Comparison of ENCODE assay signal across 2 cellular contexts in genomic region chr7:43604251-43604650, GRCh38.
A peak's percentile ranks its signal among the peaks of the same experiment; 100 is the strongest.
TF ChIP-seq lines count a peak whose summit lies in the region.

No MANE protein-coding gene starts in this region.

TF ChIP-seq in HepG2, 621 proteins besides CTCF, POLR2A, EP300 and RAD21:
- TF ChIP-seq ZNF772 (CRISPR knock-in tag; IDR thresholded peaks at IDR 0.05), result no peak
- no peak for TF ChIP-seq MAZ (IDR thresholded peaks at IDR 0.05; ENCODE audit: borderline replicate concordance, low read depth, low read length)
- no peak for TF ChIP-seq MAZ (CRISPR knock-in tag; IDR thresholded peaks at IDR 0.05; ENCODE audit: low read depth)
- no peak for TF ChIP-seq USF2 (IDR thresholded peaks at IDR 0.05; ENCODE audit: low read depth, low read length)
- no peak for TF ChIP-seq USF2 (CRISPR knock-in tag; IDR thresholded peaks at IDR 0.05; ENCODE audit: borderline replicate concordance)
- TF ChIP-seq ZFP36 (IDR thresholded peaks at IDR 0.05; ENCODE audit: borderline replicate concordance, low read depth, low read length, partially characterized antibody), result peak; percentile 23
- peak; percentile 98 for TF ChIP-seq ZNF317 (CRISPR knock-in tag; IDR thresholded peaks at IDR 0.05)
- no peak for TF ChIP-seq ZNF556 (CRISPR knock-in tag; IDR thresholded peaks at IDR 0.05; ENCODE audit: borderline replicate concordance)
- TF ChIP-seq THAP8 (CRISPR knock-in tag; IDR thresholded peaks at IDR 0.05; ENCODE audit: borderline replicate concordance), result no peak
TF ChIP-seq in HepG2: peak in this region for 2.

TF ChIP-seq in K562, 482 proteins besides CTCF, POLR2A, EP300 and RAD21 (continues in another document):
- TF ChIP-seq NFE2 (IDR thresholded peaks at IDR 0.05; ENCODE audit: low read depth), result no peak
- no peak for TF ChIP-seq ZBTB17 (CRISPR knock-in tag; IDR thresholded peaks at IDR 0.05)
- no peak for TF ChIP-seq HMGXB4 (CRISPR knock-in tag; IDR thresholded peaks at IDR 0.05)
- TF ChIP-seq ELK3 (CRISPR knock-in tag; IDR thresholded peaks at IDR 0.05), result no peak
- no peak for TF ChIP-seq HNRNPK (IDR thresholded peaks at IDR 0.05; ENCODE audit: low read depth, low read length, poor library complexity, severe bottlenecking)
- no peak for TF ChIP-seq GABPA (tag; conservative IDR thresholded peaks at IDR 0.05; ENCODE audit: low read depth)
- TF ChIP-seq ZFP36 (IDR thresholded peaks at IDR 0.05; ENCODE audit: low read depth, low read length, partially characterized antibody), result peak; percentile 89
- TF ChIP-seq TRIM28 (IDR thresholded peaks at IDR 0.05), result peak; percentile 70
- TF ChIP-seq SRSF9 (IDR thresholded peaks at IDR 0.05; ENCODE audit: borderline replicate concordance, low read depth, low read length), result no peak
- TF ChIP-seq FOXM1 (IDR thresholded peaks at IDR 0.05; ENCODE audit: low read depth), result no peak
- TF ChIP-seq FOXM1 (CRISPR knock-in tag; IDR thresholded peaks at IDR 0.05; ENCODE audit: low read depth), result no peak
- no peak for TF ChIP-seq HINFP (tag; conservative IDR thresholded peaks at IDR 0.05; ENCODE audit: low read depth)
- TF ChIP-seq POLR2H (tag; IDR thresholded peaks at IDR 0.05; ENCODE audit: low read depth), result no peak
- TF ChIP-seq ATF6 (CRISPR knock-in tag; IDR thresholded peaks at IDR 0.05), result no peak
- no peak for TF ChIP-seq ETS2 (tag; IDR thresholded peaks at IDR 0.05; ENCODE audit: borderline replicate concordance, poor library complexity, severe bottlenecking)
- TF ChIP-seq ZNF408 (CRISPR knock-in tag; IDR thresholded peaks at IDR 0.05; ENCODE audit: low read depth), result no peak
- TF ChIP-seq XRCC3 (IDR thresholded peaks at IDR 0.05), result no peak
- TF ChIP-seq HIVEP1 (CRISPR knock-in tag; IDR thresholded peaks at IDR 0.05), result no peak
- no peak for TF ChIP-seq RBM17 (IDR thresholded peaks at IDR 0.05; ENCODE audit: borderline replicate concordance, low read depth, low read length)
- no peak for TF ChIP-seq MXI1 (IDR thresholded peaks at IDR 0.05; ENCODE audit: low read depth, low read length)
- TF ChIP-seq ZNF217 (CRISPR knock-in tag; IDR thresholded peaks at IDR 0.05), result no peak
- TF ChIP-seq SRSF7 (optimal IDR thresholded peaks at IDR 0.05; ENCODE audit: low read depth, low read length), result no peak
- TF ChIP-seq CBX3 (IDR thresholded peaks at IDR 0.05; ENCODE audit: borderline replicate concordance in 1 of 2, low read length in 2 of 2), result peak in 1 of 2 experiments; percentile 89; a peak in 2 of 3 replicates
- no peak for TF ChIP-seq E2F5 (CRISPR knock-in tag; IDR thresholded peaks at IDR 0.05)
- TF ChIP-seq SAFB2 (IDR thresholded peaks at IDR 0.05; ENCODE audit: borderline replicate concordance, low read depth, low read length, severe bottlenecking), result no peak
- no peak for TF ChIP-seq ZBTB49 (CRISPR knock-in tag; IDR thresholded peaks at IDR 0.05; ENCODE audit: borderline replicate concordance)
- no peak for TF ChIP-seq TBP (optimal IDR thresholded peaks at IDR 0.05; ENCODE audit: low read depth, low read length)
- TF ChIP-seq ZNF668 (CRISPR knock-in tag; IDR thresholded peaks at IDR 0.05), result no peak
- no peak for TF ChIP-seq FOXJ3 (CRISPR knock-in tag; IDR thresholded peaks at IDR 0.05)
- TF ChIP-seq CREB3L1 (IDR thresholded peaks at IDR 0.05; ENCODE audit: borderline replicate concordance, low read depth), result no peak
- no peak for TF ChIP-seq HOMEZ (CRISPR knock-in tag; IDR thresholded peaks at IDR 0.05)
- TF ChIP-seq PHB2 (IDR thresholded peaks at IDR 0.05; ENCODE audit: low read depth), result no peak
- TF ChIP-seq ZNF76 (CRISPR knock-in tag; IDR thresholded peaks at IDR 0.05; ENCODE audit: borderline replicate concordance), result no peak
- TF ChIP-seq NFIC (IDR thresholded peaks at IDR 0.05), result peak; percentile 45
- no peak for TF ChIP-seq ZNF609 (CRISPR knock-in tag; IDR thresholded peaks at IDR 0.05; ENCODE audit: borderline replicate concordance)
- TF ChIP-seq POU5F1 (IDR thresholded peaks at IDR 0.05; ENCODE audit: borderline replicate concordance, low read depth, low read length, partially characterized antibody), result no peak
- TF ChIP-seq MITF (IDR thresholded peaks at IDR 0.05), result no peak
- no peak for TF ChIP-seq RB1 (IDR thresholded peaks at IDR 0.05; ENCODE audit: low read depth)
- no peak for TF ChIP-seq FIP1L1 (IDR thresholded peaks at IDR 0.05; ENCODE audit: low read depth, low read length, poor library complexity, severe bottlenecking)
- no peak for TF ChIP-seq PHF21A (IDR thresholded peaks at IDR 0.05; ENCODE audit: borderline replicate concordance, low read depth)
